1 cellular context compared by ENCODE assay signal in genomic region chr1:113786055-113786454, GRCh38.
TF ChIP-seq lines count a peak whose summit lies in the region.

No MANE protein-coding gene starts in this region.

TF ChIP-seq in K562, 482 proteins besides CTCF, POLR2A, EP300 and RAD21:
- TF ChIP-seq SRSF9 (IDR thresholded peaks at IDR 0.05; ENCODE audit: borderline replicate concordance, low read depth, low read length), result no peak
- peak; percentile 54; the same call in 1 of the 2 replicates for TF ChIP-seq ZNF224 (CRISPR knock-in tag; IDR thresholded peaks at IDR 0.05)
- no peak for TF ChIP-seq FOXK1 (CRISPR knock-in tag; IDR thresholded peaks at IDR 0.05; ENCODE audit: borderline replicate concordance)
- peak; percentile 26; the same call in 1 of the 2 replicates for TF ChIP-seq CREB3L1 (IDR thresholded peaks at IDR 0.05; ENCODE audit: borderline replicate concordance, low read depth)
- no peak for TF ChIP-seq POLR3A (IDR thresholded peaks at IDR 0.05; ENCODE audit: borderline replicate concordance, extremely low read depth, insufficient read depth, insufficient read length)
- TF ChIP-seq NFYB (IDR thresholded peaks at IDR 0.05; ENCODE audit: extremely low read depth, insufficient read length), result peak; percentile 32
- no peak for TF ChIP-seq DMBX1 (CRISPR knock-in tag; IDR thresholded peaks at IDR 0.05; ENCODE audit: borderline replicate concordance)
- TF ChIP-seq ZMIZ1 (IDR thresholded peaks at IDR 0.05; ENCODE audit: low read depth in 2 of 2, low read length in 2 of 2), result no peak
- TF ChIP-seq MEIS2 (IDR thresholded peaks at IDR 0.05; ENCODE audit: partially characterized antibody), result peak; percentile 22
- TF ChIP-seq ZBTB11 (CRISPR knock-in tag; IDR thresholded peaks at IDR 0.05), result no peak
- no peak for TF ChIP-seq ZNF655 (CRISPR knock-in tag; IDR thresholded peaks at IDR 0.05)
- no peak for TF ChIP-seq POLR2B (IDR thresholded peaks at IDR 0.05; ENCODE audit: low read depth, partially characterized antibody)
- TF ChIP-seq MXD1 (CRISPR knock-in tag; IDR thresholded peaks at IDR 0.05; ENCODE audit: borderline replicate concordance, poor library complexity, severe bottlenecking), result no peak
- TF ChIP-seq RBM22 (IDR thresholded peaks at IDR 0.05; ENCODE audit: low read depth, low read length, poor library complexity, severe bottlenecking), result no peak
- TF ChIP-seq VEZF1 (CRISPR knock-in tag; IDR thresholded peaks at IDR 0.05), result no peak
- TF ChIP-seq CHD1 (IDR thresholded peaks at IDR 0.05; ENCODE audit: low read length), result no peak
- no peak for TF ChIP-seq ZBTB43 (CRISPR knock-in tag; IDR thresholded peaks at IDR 0.05)
